In genomic region chr4:182679531-182679930, GRCh38 we compare ENCODE assay signal across 15 cellular contexts.
DNase-seq lines count a peak whose midpoint lies in the region; ATAC-seq and TF ChIP-seq lines count a peak whose summit lies in the region.
"Had no signal": no experiment of that assay in that cellular context is flagged by ENCODE, and none has a peak within 500 bp of the region (broad histone marks: within the 10 kb centered on the region; RNA-seq: fewer than 3 reads in every experiment).

No MANE protein-coding gene starts in this region.

- H3K4me3 ChIP-seq in heart right ventricle (peak overlapping the region in 2 of 10 donors; percentile 22 to 23), endodermal cell (ENCODE audit: low read length) (no peak overlapping the region)
- no peak overlapping the region for H3K4me3 ChIP-seq in CD8-positive, alpha-beta T cell (ENCODE audit: low read depth, low read length)
- H3K4me3 ChIP-seq: A549 had no signal

- H3K36me3 ChIP-seq in heart right ventricle (no peaks in the 10 kb centered on the region), endodermal cell (ENCODE audit: control insufficient read depth, insufficient read depth, low read length) (peaks cover 14% of the 10 kb centered on the region)
- H3K36me3 ChIP-seq in CD8-positive, alpha-beta T cell (ENCODE audit: insufficient read depth, low read length) = no peaks in the 10 kb centered on the region

- POLR2A ChIA-PET in CD8-positive, alpha-beta T cell (lab: Charles Lee) = no interaction called here

- peaks cover 10% of the 10 kb centered on the region for H3K36me3 Mint-ChIP-seq in endodermal cell (ENCODE audit: low read depth)
- no peaks in the 10 kb centered on the region for H3K36me3 Mint-ChIP-seq in CD8-positive, alpha-beta T cell
- H3K36me3 Mint-ChIP-seq: CD14-positive monocyte; CD8-positive, alpha-beta memory T cell had no signal

- H3K4me3 Mint-ChIP-seq in endodermal cell = no peak overlapping the region
- no peak overlapping the region for H3K4me3 Mint-ChIP-seq in CD8-positive, alpha-beta T cell
- H3K4me3 Mint-ChIP-seq: CD14-positive monocyte; CD8-positive, alpha-beta memory T cell had no signal

- H3K4me1 ChIP-seq in heart right ventricle = peaks cover 0 to 18% (median 5%) of the 10 kb centered on the region in 9 donors
- H3K4me1 ChIP-seq in endodermal cell (ENCODE audit: control insufficient read depth, insufficient read depth, low read length) = no peaks in the 10 kb centered on the region
- no peaks in the 10 kb centered on the region for H3K4me1 ChIP-seq in CD8-positive, alpha-beta T cell (ENCODE audit: insufficient read depth, low read length)
- H3K4me1 ChIP-seq: A549, Caco-2 had no signal

- no peaks in the 10 kb centered on the region for H3K27me3 Mint-ChIP-seq in endodermal cell (ENCODE audit: insufficient read depth)
- H3K27me3 Mint-ChIP-seq in CD8-positive, alpha-beta T cell (ENCODE audit: low read depth) = peaks cover 6% of the 10 kb centered on the region

- H3K27ac Mint-ChIP-seq in endodermal cell = no peak overlapping the region
- H3K27ac Mint-ChIP-seq in CD8-positive, alpha-beta T cell = no peak overlapping the region
- H3K27ac Mint-ChIP-seq: CD14-positive monocyte; CD8-positive, alpha-beta memory T cell had no signal

- intact Hi-C loops in heart right ventricle (cut with DNase I) = no loop called here
- intact Hi-C loops in Right ventricle myocardium inferior (cut with DNase I) = loop anchor here (5.0 kb wide), 1 partner anchor 37 kb away; no protein-coding TSS in a partner anchor
- intact Hi-C loops in CD8-positive, alpha-beta T cell (cut with DNase I, micrococcal nuclease) = no loop called here

- H3K9me3 ChIP-seq in heart right ventricle (no peaks in the 10 kb centered on the region), endodermal cell (ENCODE audit: control insufficient read depth, low read length) (no peaks in the 10 kb centered on the region)
- H3K9me3 ChIP-seq in CD8-positive, alpha-beta T cell (ENCODE audit: low read length) = no peaks in the 10 kb centered on the region
- H3K9me3 ChIP-seq: A549, Caco-2 had no signal

- CTCF ChIA-PET in CD8-positive, alpha-beta T cell (lab: Charles Lee) = no interaction called here

- H3K4me1 Mint-ChIP-seq in endodermal cell = peaks cover 9% of the 10 kb centered on the region
- H3K4me1 Mint-ChIP-seq in CD8-positive, alpha-beta T cell (ENCODE audit: low read depth) = no peaks in the 10 kb centered on the region
- H3K4me1 Mint-ChIP-seq: CD14-positive monocyte; CD8-positive, alpha-beta memory T cell had no signal

- no peaks in the 10 kb centered on the region for H3K27me3 ChIP-seq in heart right ventricle
- H3K27me3 ChIP-seq in endodermal cell (ENCODE audit: control insufficient read depth, insufficient read depth, low read length, poor library complexity, severe bottlenecking) = no peaks in the 10 kb centered on the region
- no peaks in the 10 kb centered on the region for H3K27me3 ChIP-seq in CD8-positive, alpha-beta T cell (ENCODE audit: insufficient read depth, low read length)

- no peaks in the 10 kb centered on the region for H3K9me3 Mint-ChIP-seq in endodermal cell
- no peaks in the 10 kb centered on the region for H3K9me3 Mint-ChIP-seq in CD8-positive, alpha-beta T cell
- H3K9me3 Mint-ChIP-seq: CD8-positive, alpha-beta memory T cell had no signal

- no peak for TF ChIP-seq CTCF in heart right ventricle (IDR thresholded peaks at IDR 0.05)
- TF ChIP-seq CTCF in endodermal cell (conservative IDR thresholded peaks at IDR 0.05) = no peak
- TF ChIP-seq CTCF in CD8-positive, alpha-beta T cell (IDR thresholded peaks at IDR 0.05) = no peak

- H3K27ac ChIP-seq in heart right ventricle (peak overlapping the region in 1 of 10 donors; percentile 12), endodermal cell (ENCODE audit: low read depth, low read length) (peak overlapping the region; percentile 83)
- no peak overlapping the region for H3K27ac ChIP-seq in CD8-positive, alpha-beta T cell (ENCODE audit: low read depth, low read length)
- H3K27ac ChIP-seq: A549 had no signal

- ATAC-seq in heart right ventricle (peak in 6 of 8 donors; percentile 46 to 78 (median 61)), Right ventricle myocardium inferior (no peak), GM18907 (IDR thresholded peaks at IDR 0.05; ENCODE audit: unreplicated experiment) (no peak)
- ATAC-seq in CD8-positive, alpha-beta T cell = no peak
- ATAC-seq: A549, HCT116 had no signal

- WGBS in heart right ventricle, 2 donors = 51 to 59% methylated on average over 11 of the region's 11 CpGs
- 86 to 90% methylated on average over 9 to 11 of the region's 11 CpGs for WGBS in endodermal cell (ENCODE audit: insufficient coverage in 1 of 2, insufficient read length in 1 of 2), 2 experiments

- H3K9ac ChIP-seq in endodermal cell (ENCODE audit: extremely low read depth, low read length, poor library complexity, severe bottlenecking) = no peak overlapping the region

- no peak for DNase-seq in heart right ventricle
- no peak for DNase-seq in Right ventricle myocardium inferior (ENCODE audit: missing footprints)
- DNase-seq in endodermal cell = no peak
- DNase-seq in medulla oblongata (ENCODE audit: extremely low spot score) = peak; percentile 10
- DNase-seq in CD8-positive, alpha-beta T cell = no peak
- DNase-seq in NK-92 (lab: John Stamatoyannopoulos, UW; ENCODE audit: unreplicated experiment) = no peak
- DNase-seq: Caco-2; CD8-positive, alpha-beta memory T cell; DND-41; GDM1; IMR-90 had no signal

Comparison
In these comparisons a context has a peak if more than half of its experiments do, and no peak if none do; other contexts are left out.
1. ATAC-seq: peak in heart right ventricle (6 of 8); none in Right ventricle myocardium inferior (single experiment), GM18907 (single experiment) and CD8-positive, alpha-beta T cell (single experiment).